Comparison of ENCODE assay signal across 8 cellular contexts in genomic region chr17:75011788-75012319, GRCh38. TPM values are rescaled to one million over a fixed set of nuclear protein-coding genes. Genes with fewer than 3 reads are reported as not detected.
DNase-seq lines count a peak whose midpoint lies in the region; ATAC-seq and TF ChIP-seq lines count a peak whose summit lies in the region.

No MANE protein-coding gene starts in this region.

- peaks cover 0 to under 1% of the 10 kb centered on the region in 2 donors for H3K27me3 Mint-ChIP-seq in CD4-positive, alpha-beta memory T cell
- no peaks in the 10 kb centered on the region for H3K27me3 Mint-ChIP-seq in activated T-cell treated with anti-CD3 and anti-CD28 coated beads, Interleukin-2, amount 50 U/mL, for 72 hours (ENCODE audit: low read depth)

- ATAC-seq in activated T-cell treated with anti-CD3 and anti-CD28 coated beads, Interleukin-2, amount 50 U/mL, for 72 hours (replicated peaks in 1 of 2) = no peak
- ATAC-seq in foreskin keratinocyte = no peak

- H3K18ac ChIP-seq in neuronal stem cell (ENCODE audit: low read length) = peak overlapping the region; percentile 72

- POLR2A ChIA-PET in CD4-positive, alpha-beta memory T cell (lab: Charles Lee; ENCODE audit: partially characterized antibody) = interaction anchor here (0.9 to 4.3 kb wide), 22 partner anchors 13 to 394 kb away, joined by 3 to 91 read pairs (median 10); partner anchors contain the start of genes ATP5PD, CDR2L, FDXR and GRB2

- H4K20me1 ChIP-seq in KMS-11 (ENCODE audit: insufficient read depth) = no peaks in the 10 kb centered on the region

- H3K23ac ChIP-seq in neuronal stem cell (ENCODE audit: low read depth, low read length, poor library complexity) = no peak overlapping the region

- H3K14ac ChIP-seq in neuronal stem cell (ENCODE audit: low read length) = no peak overlapping the region

- H3K4me1 Mint-ChIP-seq in CD4-positive, alpha-beta memory T cell = peaks cover 20 to 42% (median 32%) of the 10 kb centered on the region in 4 donors
- H3K4me1 Mint-ChIP-seq in activated T-cell treated with anti-CD3 and anti-CD28 coated beads, Interleukin-2, amount 50 U/mL, for 72 hours (ENCODE audit: low read depth) = peaks cover 40% of the 10 kb centered on the region

- no peak overlapping the region for H2AK5ac ChIP-seq in neuronal stem cell (ENCODE audit: low read depth, low read length)

- H4K8ac ChIP-seq in neuronal stem cell (ENCODE audit: low read depth, low read length) = no peak overlapping the region

- H3K4me3 ChIP-seq in CD4-positive, alpha-beta memory T cell (ENCODE audit: low read length in 2 of 2) = peak overlapping the region in 1 of 2 donors; percentile 90
- H3K4me3 ChIP-seq in KMS-11 (IDR thresholded peaks at IDR 0.05; ENCODE audit: insufficient read depth, low read depth, low read length) (no peak overlapping the region), neuronal stem cell (ENCODE audit: low read length in 2 of 2) (peak overlapping the region in 1 of 2 donors; percentile 76)

- no peaks in the 10 kb centered on the region for H3K9me3 ChIP-seq in CD4-positive, alpha-beta memory T cell (ENCODE audit: control insufficient read depth in 1 of 2, low read length in 2 of 2)
- peaks cover 0 to 2% of the 10 kb centered on the region in 2 donors for H3K9me3 ChIP-seq in neuronal stem cell (replicated peaks in 1 of 2; ENCODE audit: control insufficient read depth in 2 of 2, insufficient read depth in 1 of 2, low read depth in 1 of 2, low read length in 2 of 2)

- H3K27me3 ChIP-seq in CD4-positive, alpha-beta memory T cell (ENCODE audit: insufficient read depth, low read length) = no peaks in the 10 kb centered on the region
- H3K27me3 ChIP-seq in KMS-11 (ENCODE audit: insufficient read depth, low read depth) (no peaks in the 10 kb centered on the region), foreskin keratinocyte (no peaks in the 10 kb centered on the region), neuronal stem cell (ENCODE audit: control insufficient read depth in 3 of 3, insufficient read depth in 3 of 3, low read depth in 1 of 3, low read length in 3 of 3) (no peaks in the 10 kb centered on the region)

- peaks cover 5% of the 10 kb centered on the region for H3K36me3 ChIP-seq in CD4-positive, alpha-beta memory T cell (ENCODE audit: insufficient read depth, low read length)
- H3K36me3 ChIP-seq in KMS-11 (ENCODE audit: insufficient read depth) (no peaks in the 10 kb centered on the region), neuronal stem cell (replicated peaks in 1 of 2; ENCODE audit: control insufficient read depth in 2 of 2, insufficient read depth in 2 of 2, low read length in 2 of 2) (peaks cover 3 to 14% of the 10 kb centered on the region in 2 donors)

- H3K4me2 ChIP-seq in KMS-11 = peak overlapping the region; percentile 48
- H3K4me2 ChIP-seq in neuronal stem cell (ENCODE audit: insufficient read depth, low read length, poor library complexity, severe bottlenecking) = peak overlapping the region; percentile 69

- peaks cover 12 to 17% of the 10 kb centered on the region in 2 donors for H3K36me3 Mint-ChIP-seq in CD4-positive, alpha-beta memory T cell
- peaks cover 6% of the 10 kb centered on the region in 2 donors for H3K36me3 Mint-ChIP-seq in activated T-cell treated with anti-CD3 and anti-CD28 coated beads, Interleukin-2, amount 50 U/mL, for 72 hours (ENCODE audit: insufficient read depth in 2 of 2)

- peaks cover 0 to 2% (median 0%) of the 10 kb centered on the region in 8 donors for H3K9me3 Mint-ChIP-seq in CD4-positive, alpha-beta memory T cell
- no peaks in the 10 kb centered on the region for H3K9me3 Mint-ChIP-seq in activated T-cell treated with anti-CD3 and anti-CD28 coated beads, Interleukin-2, amount 50 U/mL, for 72 hours

- H4K91ac ChIP-seq in neuronal stem cell (ENCODE audit: low read depth, low read length, poor library complexity) = no peak overlapping the region

- H2BK15ac ChIP-seq in neuronal stem cell (ENCODE audit: low read length) = no peak overlapping the region

- H2BK12ac ChIP-seq in neuronal stem cell (ENCODE audit: low read length) = no peak overlapping the region

- TF ChIP-seq CTCF in KMS-11 (conservative IDR thresholded peaks at IDR 0.05; ENCODE audit: low read depth, low read length) (no peak), foreskin keratinocyte (conservative IDR thresholded peaks at IDR 0.05) (no peak)

- peak overlapping the region; percentile 85; the same call in 1 of the 2 replicates for H3K9ac ChIP-seq in KMS-11
- peak overlapping the region; percentile 14 for H3K9ac ChIP-seq in neuronal stem cell (ENCODE audit: low read depth, low read length, poor library complexity)

- no CpG with 5 or more reads among the region's 11 CpGs for WGBS in neuronal stem cell (ENCODE audit: extremely low coverage in 2 of 2, insufficient read length in 2 of 2, insufficient replicate concordance in 1 of 2), 2 donors

- H3K79me2 ChIP-seq in KMS-11 (ENCODE audit: insufficient read depth, low read depth) = peaks cover 12% of the 10 kb centered on the region

- peak overlapping the region; percentile 71 for H3K27ac ChIP-seq in CD4-positive, alpha-beta memory T cell (ENCODE audit: low read depth, low read length)
- 0 out of 2 replicates have a peak overlapping the region, but pooled peaks have one; percentile 58 for H3K27ac ChIP-seq in KMS-11
- H3K27ac ChIP-seq in foreskin keratinocyte = peak overlapping the region; percentile 24
- peak overlapping the region; percentile 75 for H3K27ac ChIP-seq in neuronal stem cell (replicated peaks; ENCODE audit: low read length)

- H2BK5ac ChIP-seq in neuronal stem cell (ENCODE audit: low read length) = no peak overlapping the region

- H3K4me1 ChIP-seq in CD4-positive, alpha-beta memory T cell (ENCODE audit: insufficient read depth, low read length) = peaks cover 19% of the 10 kb centered on the region
- H3K4me1 ChIP-seq in KMS-11 (ENCODE audit: low read depth, poor library complexity, severe bottlenecking) (peaks cover 12% of the 10 kb centered on the region), foreskin keratinocyte (peaks cover 11% of the 10 kb centered on the region), neuronal stem cell (ENCODE audit: control insufficient read depth in 2 of 2, insufficient read depth in 1 of 2, low read depth in 1 of 2, low read length in 2 of 2) (peaks cover 7 to 12% of the 10 kb centered on the region in 2 donors)

- no peaks in the 10 kb centered on the region for H3K79me1 ChIP-seq in neuronal stem cell (ENCODE audit: low read depth, low read length)

- CTCF ChIA-PET in CD4-positive, alpha-beta memory T cell (lab: Charles Lee; ENCODE audit: partially characterized antibody) = interaction anchor here (0.8 to 9.5 kb wide), 23 partner anchors 8 to 238 kb away, joined by 3 to 89 read pairs (median 8); partner anchors contain the start of genes ATP5PD, CDR2L and KCTD2

- intact Hi-C loops in CD4-positive, alpha-beta memory T cell (cut with micrococcal nuclease) = loop anchor here (1.0 kb wide), 5 partner anchors 24 to 97 kb away; partner anchors contain the start of genes ARMC7 and ATP5PD

- peak overlapping the region; percentile 93 to 98 (median 96) for H3K4me3 Mint-ChIP-seq in CD4-positive, alpha-beta memory T cell
- H3K4me3 Mint-ChIP-seq in activated T-cell treated with anti-CD3 and anti-CD28 coated beads, Interleukin-2, amount 50 U/mL, for 72 hours = peak overlapping the region; percentile 79 to 93

- H2AFZ ChIP-seq in KMS-11 (ENCODE audit: low read depth) (peak overlapping the region; percentile 99), neuronal stem cell (ENCODE audit: low read length) (peak overlapping the region; percentile 87)

- peak overlapping the region in 6 of 7 donors; percentile 80 to 94 (median 92) for H3K27ac Mint-ChIP-seq in CD4-positive, alpha-beta memory T cell
- H3K27ac Mint-ChIP-seq in activated T-cell treated with anti-CD3 and anti-CD28 coated beads, Interleukin-2, amount 50 U/mL, for 72 hours = peak overlapping the region; percentile 95

- no peak overlapping the region for H3K4ac ChIP-seq in neuronal stem cell (ENCODE audit: low read length)

- DNase-seq in CD4-positive, alpha-beta memory T cell = peak in 1 of 5 donors; percentile 4
- no peak for DNase-seq in activated T-cell treated with anti-CD3 and anti-CD28 coated beads, Interleukin-2, amount 50 U/mL, for 72 hours
- DNase-seq in foreskin keratinocyte (peak in 1 of 2 donors; percentile 42), neuronal stem cell (ENCODE audit: low spot score) (no peak), GM19240 (ENCODE audit: insufficient read length, low spot score) (no peak), AML-193 (lab: John Stamatoyannopoulos, UW) (no peak)
- DNase-seq in stimulated activated CD8-positive, alpha-beta memory T cell treated with anti-CD3 and anti-CD28 coated beads, Interleukin-4, amount 100 ng/mL, for 48 hours = no peak

- H2BK120ac ChIP-seq in neuronal stem cell (ENCODE audit: low read depth, low read length) = no peak overlapping the region

RNA-seq across cellular contexts. Expression of gene MRPL58, which starts 0.6 kb away (rescaled TPM):
- total RNA-seq in CD4-positive, alpha-beta memory T cell = 10 to 100 TPM; 22.6 to 26.7 TPM
- 10 to 100 TPM; 56.5 to 62.2 TPM for polyA plus RNA-seq in CD4-positive, alpha-beta memory T cell
- total RNA-seq in activated T-cell treated with anti-CD3 and anti-CD28 coated beads, Interleukin-2, amount 50 U/mL, for 72 hours = 10 to 100 TPM; 39.1 to 50.6 TPM
- total RNA-seq in foreskin keratinocyte = 56.2 and 65.9 TPM in 2 replicates
- polyA plus RNA-seq in foreskin keratinocyte = 79.6 and 87.4 TPM in 2 replicates
- 34.0 TPM for polyA plus RNA-seq in neuronal stem cell (2013, experiment 1 of 2)
- 32.1 TPM for polyA plus RNA-seq in neuronal stem cell (2013, experiment 2 of 2)

RNA-seq across cellular contexts. Expression of gene CDR2L, which starts 24.4 kb away (rescaled TPM):
- total RNA-seq in CD4-positive, alpha-beta memory T cell = under 1 TPM; 0.08 to 0.20 TPM
- polyA plus RNA-seq in CD4-positive, alpha-beta memory T cell = not detected
- under 1 TPM; 0.56 to 0.72 TPM for total RNA-seq in activated T-cell treated with anti-CD3 and anti-CD28 coated beads, Interleukin-2, amount 50 U/mL, for 72 hours
- total RNA-seq in foreskin keratinocyte = 9.7 and 10.1 TPM in 2 replicates
- 8.2 and 8.6 TPM in 2 replicates for polyA plus RNA-seq in foreskin keratinocyte
- 12.6 TPM for polyA plus RNA-seq in neuronal stem cell (2013, experiment 1 of 2)
- polyA plus RNA-seq in neuronal stem cell (2013, experiment 2 of 2) = 12.5 TPM

RNA-seq across cellular contexts. Expression of gene ATP5PD, which starts 34.9 kb away (rescaled TPM):
- 100 to 1,000 TPM; 167 to 171 TPM for total RNA-seq in CD4-positive, alpha-beta memory T cell
- 100 to 1,000 TPM; 428 to 552 TPM for polyA plus RNA-seq in CD4-positive, alpha-beta memory T cell
- 100 to 1,000 TPM; 125 to 147 TPM for total RNA-seq in activated T-cell treated with anti-CD3 and anti-CD28 coated beads, Interleukin-2, amount 50 U/mL, for 72 hours
- 318 and 323 TPM in 2 replicates for total RNA-seq in foreskin keratinocyte
- polyA plus RNA-seq in foreskin keratinocyte = 425 and 434 TPM in 2 replicates
- 310 TPM for polyA plus RNA-seq in neuronal stem cell (2013, experiment 1 of 2)
- 301 TPM for polyA plus RNA-seq in neuronal stem cell (2013, experiment 2 of 2)

RNA-seq across cellular contexts. Expression of gene KCTD2, which starts 35.2 kb away (rescaled TPM):
- total RNA-seq in CD4-positive, alpha-beta memory T cell = 10 to 100 TPM; 31.1 to 31.7 TPM
- 10 to 100 TPM in 1 of 2 donors, 1 to 10 TPM in 1; 2.3 to 11.6 TPM for polyA plus RNA-seq in CD4-positive, alpha-beta memory T cell
- total RNA-seq in activated T-cell treated with anti-CD3 and anti-CD28 coated beads, Interleukin-2, amount 50 U/mL, for 72 hours = 10 to 100 TPM; 21.4 to 24.1 TPM
- total RNA-seq in foreskin keratinocyte = 11.6 and 12.7 TPM in 2 replicates
- polyA plus RNA-seq in foreskin keratinocyte = 7.3 and 7.7 TPM in 2 replicates
- polyA plus RNA-seq in neuronal stem cell (2013, experiment 1 of 2) = 24.7 TPM
- polyA plus RNA-seq in neuronal stem cell (2013, experiment 2 of 2) = 24.7 TPM

RNA-seq across cellular contexts. Expression of gene HID1, which starts 39.3 kb away (rescaled TPM):
- total RNA-seq in CD4-positive, alpha-beta memory T cell = 10 to 100 TPM; 17.5 to 19.5 TPM
- 1 to 10 TPM; 3.0 to 5.1 TPM for polyA plus RNA-seq in CD4-positive, alpha-beta memory T cell
- 1 to 10 TPM; 7.3 to 7.4 TPM for total RNA-seq in activated T-cell treated with anti-CD3 and anti-CD28 coated beads, Interleukin-2, amount 50 U/mL, for 72 hours
- 0.07 and 0.10 TPM in 2 replicates for total RNA-seq in foreskin keratinocyte
- 0.15 TPM in 1 of 2 replicates, not detected in the other for polyA plus RNA-seq in foreskin keratinocyte
- 8.1 TPM for polyA plus RNA-seq in neuronal stem cell (2013, experiment 1 of 2)
- 7.5 TPM for polyA plus RNA-seq in neuronal stem cell (2013, experiment 2 of 2)

Comparison
In these comparisons a context has a peak if more than half of its experiments do, and no peak if none do; other contexts are left out.
1. H3K27ac ChIP-seq: peak in every context shown above with its lines; median percentile 75 in neuronal stem cell; 71 in CD4-positive, alpha-beta memory T cell; 58 in KMS-11; 24 in foreskin keratinocyte.